ENCODE assay signal across 31 cellular contexts in genomic region chr5:164763211-164763610, GRCh38.
"Had no signal": no experiment of that assay in that cellular context is flagged by ENCODE, and none has a peak within 500 bp of the region (broad histone marks: within the 10 kb centered on the region; RNA-seq: fewer than 3 reads in every experiment).

No MANE protein-coding gene starts in this region.

- ATAC-seq: body of pancreas; heart right ventricle; left lung; right lobe of liver; stimulated activated naive CD8-positive, alpha-beta T cell treated with anti-CD3 and anti-CD28 coated beads, Interleukin-15, Interleukin-2, amounts not matched to agents 100 U/mL and 50 U/mL, for 24 hours had no signal

- H3K27me3 ChIP-seq: adrenal gland, body of pancreas, cardiac muscle cell, colonic mucosa, esophagus squamous epithelium, left lung, ovary, right lobe of liver, testis, transverse colon, uterus had no signal

- H3K27me3 Mint-ChIP-seq: activated naive CD8-positive, alpha-beta T cell treated with anti-CD3 and anti-CD28 coated beads for 36 hours; progenitor cell of endocrine pancreas had no signal

- H3K27ac Mint-ChIP-seq: activated naive CD4-positive, alpha-beta T cell treated with anti-CD3 and anti-CD28 coated beads for 36 hours; activated naive CD8-positive, alpha-beta T cell treated with anti-CD3 and anti-CD28 coated beads for 36 hours; activated T-helper 1 cell treated with anti-CD3 and anti-CD28 coated beads, Interleukin-12 subunit alpha, Interleukin-12 subunit beta, Interleukin-2, Interleukin-4 antibody, amounts not matched to agents 30 ng/mL and 10 ng/mL and 1 ng/mL, durations not matched to agents 14 hours and 24 hours and 36 hours; naive B cell; progenitor cell of endocrine pancreas had no signal

- H3K4me3 ChIP-seq: adrenal gland, body of pancreas, cardiac muscle cell, colonic mucosa, esophagus squamous epithelium, heart right ventricle, left lung, lung, ovary, right lobe of liver, testis, transverse colon, uterus had no signal

- H3K4me1 Mint-ChIP-seq: activated naive CD8-positive, alpha-beta T cell treated with anti-CD3 and anti-CD28 coated beads for 36 hours; naive B cell had no signal

- H3K36me3 ChIP-seq: adrenal gland, cardiac muscle cell, colonic mucosa, esophagus squamous epithelium, heart right ventricle, left lung, ovary, right lobe of liver, transverse colon, uterus had no signal

- H3K4me1 ChIP-seq: adrenal gland, body of pancreas, colonic mucosa, esophagus squamous epithelium, heart right ventricle, left lung, right lobe of liver, testis, transverse colon, uterus had no signal

- H3K4me3 Mint-ChIP-seq: activated naive CD4-positive, alpha-beta T cell treated with anti-CD3 and anti-CD28 coated beads for 36 hours; activated naive CD8-positive, alpha-beta T cell treated with anti-CD3 and anti-CD28 coated beads for 36 hours; activated T-helper 1 cell treated with anti-CD3 and anti-CD28 coated beads, Interleukin-12 subunit alpha, Interleukin-12 subunit beta, Interleukin-2, Interleukin-4 antibody, amounts not matched to agents 30 ng/mL and 10 ng/mL and 1 ng/mL, durations not matched to agents 14 hours and 24 hours and 36 hours; naive B cell had no signal

- H3K27ac ChIP-seq: adrenal gland, body of pancreas, cardiac muscle cell, colonic mucosa, epithelial cell of prostate, esophagus squamous epithelium, heart right ventricle, left lung, ovary, right lobe of liver, testis, transverse colon, uterus had no signal

- H3K36me3 Mint-ChIP-seq: activated naive CD8-positive, alpha-beta T cell treated with anti-CD3 and anti-CD28 coated beads for 36 hours; naive B cell had no signal

- DNase-seq: activated CD4-positive, alpha-beta T cell treated with anti-CD3 and anti-CD28 coated beads for 4 hours; activated CD4-positive, alpha-beta T cell treated with anti-CD3 and anti-CD28 coated beads, Interleukin-2, amount 50 U/mL, for 4 hours; activated CD8-positive, alpha-beta memory T cell treated with anti-CD3 and anti-CD28 coated beads for 24 hours; activated effector memory CD4-positive, alpha-beta T cell treated with anti-CD3 and anti-CD28 coated beads, Interleukin-2, amount 50 U/mL, for 16 hours; activated naive CD4-positive, alpha-beta T cell treated with anti-CD3 and anti-CD28 coated beads for 36 hours; activated naive CD8-positive, alpha-beta T cell treated with anti-CD3 and anti-CD28 coated beads for 36 hours; activated T-cell treated with anti-CD3 and anti-CD28 coated beads, Interleukin-2, amount 50 U/mL, for 1 hour; adrenal gland; aorta; cerebellar nuclear complex; colonic mucosa; effector CD8-positive, alpha-beta T cell; esophagus squamous epithelium; foreskin melanocyte; heart right ventricle; left lung; naive B cell; ovary; right lobe of liver; stimulated activated CD4-positive, alpha-beta T cell treated with anti-CD3 and anti-CD28 coated beads, Interleukin-4, amount 100 ng/mL, for 1 hour; stimulated activated naive CD8-positive, alpha-beta T cell treated with anti-CD3 and anti-CD28 coated beads, Interleukin-15, Interleukin-2, amounts not matched to agents 100 U/mL and 50 U/mL, for 24 hours; T-helper 2 cell; testis; transverse colon; uterus had no signal

- H3K9me3 ChIP-seq: adrenal gland, body of pancreas, colonic mucosa, esophagus squamous epithelium, left lung, ovary, right lobe of liver, testis, transverse colon, uterus had no signal
